In genomic region chr3:45741247-45741646, GRCh38 we compare ENCODE assay signal across 2 cellular contexts.
TF ChIP-seq lines count a peak whose summit lies in the region.

No MANE protein-coding gene starts in this region.

TF ChIP-seq in IMR-90, 13 proteins besides CTCF, POLR2A, EP300 and RAD21:
- TF ChIP-seq BHLHE40 (IDR thresholded peaks at IDR 0.05; ENCODE audit: low read depth, low read length), result no peak
- no peak for TF ChIP-seq MAZ (IDR thresholded peaks at IDR 0.05; ENCODE audit: borderline replicate concordance, low read depth, low read length)
- TF ChIP-seq NFE2L2 (IDR thresholded peaks at IDR 0.05; ENCODE audit: low read depth, low read length), result no peak
- TF ChIP-seq RFX5 (IDR thresholded peaks at IDR 0.05; ENCODE audit: low read depth, low read length), result no peak
- no peak for TF ChIP-seq USF2 (IDR thresholded peaks at IDR 0.05; ENCODE audit: low read depth, low read length)
- peak; percentile 19; the same call in 1 of the 2 replicates for TF ChIP-seq MAFK (IDR thresholded peaks at IDR 0.05; ENCODE audit: low read depth, low read length)
- no peak for TF ChIP-seq FOS (IDR thresholded peaks at IDR 0.05; ENCODE audit: low read depth, low read length)
- no peak for TF ChIP-seq CHD1 (IDR thresholded peaks at IDR 0.05; ENCODE audit: low read depth, low read length)

TF ChIP-seq in K562, 482 proteins besides CTCF, POLR2A, EP300 and RAD21:
- TF ChIP-seq ZBTB40 (IDR thresholded peaks at IDR 0.05), result no peak
- TF ChIP-seq ZBTB40 (CRISPR knock-in tag; IDR thresholded peaks at IDR 0.05), result no peak
- peak; percentile 88 for TF ChIP-seq ZNF316 (IDR thresholded peaks at IDR 0.05)
- peak; percentile 70; the same call in 1 of the 2 replicates for TF ChIP-seq C11orf30 (IDR thresholded peaks at IDR 0.05; ENCODE audit: low read depth)
- TF ChIP-seq MAFG (tag; conservative IDR thresholded peaks at IDR 0.05), result peak; percentile 69
